In the genomic region with DNA sequence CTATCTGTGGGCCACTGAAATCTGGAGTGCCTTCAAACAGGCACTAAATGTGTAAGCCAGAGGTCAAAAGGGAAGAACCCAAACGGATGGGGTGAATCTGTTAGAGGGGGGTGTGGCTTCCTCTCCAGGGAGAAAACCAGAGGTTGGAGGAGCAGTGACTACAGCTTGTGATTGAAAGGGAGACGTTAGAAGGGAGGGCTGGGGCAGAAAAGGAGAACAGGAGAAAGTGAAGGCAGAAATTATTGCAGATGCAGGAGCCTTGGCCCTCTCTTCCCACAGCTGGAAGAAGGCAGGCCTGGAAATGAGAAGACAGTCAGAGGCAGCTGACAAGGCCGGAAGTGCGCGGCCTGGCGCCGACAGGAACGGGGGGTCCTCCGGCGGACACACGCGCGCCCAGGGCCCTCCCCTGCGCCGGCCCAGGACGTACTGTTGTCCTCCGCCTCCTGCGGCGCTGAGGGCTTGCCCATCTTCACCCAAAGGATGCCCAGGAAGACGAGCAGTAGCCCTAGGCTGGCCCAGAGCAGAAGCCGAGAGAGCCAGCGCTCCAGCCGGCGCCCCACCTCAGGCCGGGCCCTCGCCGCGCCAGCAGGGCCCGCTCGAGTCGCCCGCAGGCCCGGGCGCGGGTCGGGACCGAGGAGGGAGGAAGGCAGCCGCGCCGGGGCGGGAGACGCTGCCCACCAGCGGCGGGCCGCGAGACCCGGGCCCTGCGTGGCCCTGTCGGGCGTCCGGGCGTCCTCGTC, we compare ENCODE assay signal across 8 cellular contexts. TPM values are rescaled to one million over a fixed set of nuclear protein-coding genes. Genes with fewer than 3 reads are reported as not detected.
A peak's percentile ranks its signal among the peaks of the same experiment; 100 is the strongest.
DNase-seq lines count a peak whose midpoint lies in the region; ATAC-seq and TF ChIP-seq lines count a peak whose summit lies in the region.

No MANE protein-coding gene starts in this region.

- peak overlapping the region; percentile 97 for H3K27ac Mint-ChIP-seq in activated T-helper 17 cell treated with anti-CD3 and anti-CD28 coated beads, Interleukin-2, amount 50 U/mL, for 72 hours
- peak overlapping the region; percentile 95 to 100 (median 98) for H3K27ac Mint-ChIP-seq in naive thymus-derived CD8-positive, alpha-beta T cell

- no peaks in the 10 kb centered on the region for H4K20me1 ChIP-seq in fibroblast of lung (ENCODE audit: control insufficient read depth, extremely low read depth, insufficient read depth, low read length)

- H3K36me3 ChIP-seq in BJ (ENCODE audit: control insufficient read depth, insufficient read depth, low read length) (peaks cover 12% of the 10 kb centered on the region), Peyer's patch (peaks cover 0 to 19% (median 0%) of the 10 kb centered on the region in 3 donors), fibroblast of lung (ENCODE audit: control insufficient read depth, insufficient read depth, low read length) (peaks cover 12% of the 10 kb centered on the region), stomach (peaks cover 11 to 36% (median 33%) of the 10 kb centered on the region in 4 donors)

- H3K79me2 ChIP-seq in fibroblast of lung (ENCODE audit: control insufficient read depth, insufficient read depth, low read length) = peaks cover 42% of the 10 kb centered on the region

- peak; percentile 54 for TF ChIP-seq POLR2A in GM18951 (IDR thresholded peaks at IDR 0.05; ENCODE audit: extremely low read depth, insufficient read depth, insufficient read length)
- TF ChIP-seq POLR2A in Peyer's patch (IDR thresholded peaks at IDR 0.05) = peak; percentile 32 to 52
- TF ChIP-seq POLR2A in stomach (IDR thresholded peaks at IDR 0.05) = no peak

- intact Hi-C loops in stomach (cut with DNase I; ENCODE audit: low total_unique reads) = no loop called here

- peak overlapping the region; percentile 58 for H3K4me3 ChIP-seq in BJ (ENCODE audit: low read depth, low read length)
- H3K4me3 ChIP-seq in Peyer's patch = peak overlapping the region; percentile 85 to 98 (median 96)
- peak overlapping the region; percentile 64 to 87 (median 70) for H3K4me3 ChIP-seq in fibroblast of lung (replicated peaks in 1 of 4; ENCODE audit: control extremely low read depth in 1 of 4, insufficient read depth in 1 of 4, low read depth in 3 of 4, low read length in 4 of 4)
- H3K4me3 ChIP-seq in stomach = peak overlapping the region; percentile 76 to 99 (median 82)

- in situ Hi-C loops in GM18951 (cut with MboI; ENCODE audit: low sequenced_read_pairs, unreplicated experiment) = no loop called here

- TF ChIP-seq EP300 in stomach (IDR thresholded peaks at IDR 0.05) = no peak

- H3K27me3 ChIP-seq in BJ (ENCODE audit: control insufficient read depth, insufficient read depth, low read length) (peaks cover 1% of the 10 kb centered on the region; the same call in 1 of the 2 replicates), Peyer's patch (no peaks in the 10 kb centered on the region), fibroblast of lung (ENCODE audit: control insufficient read depth, insufficient read depth, low read length) (peaks cover 4% of the 10 kb centered on the region), stomach (peaks cover 0 to 4% (median 4%) of the 10 kb centered on the region in 3 donors)

- H3K4me1 Mint-ChIP-seq in activated T-helper 17 cell treated with anti-CD3 and anti-CD28 coated beads, Interleukin-2, amount 50 U/mL, for 72 hours = peaks cover 36% of the 10 kb centered on the region
- H3K4me1 Mint-ChIP-seq in naive thymus-derived CD8-positive, alpha-beta T cell = peaks cover 39 to 64% (median 56%) of the 10 kb centered on the region in 4 donors

- H3K27ac ChIP-seq in Peyer's patch (peak overlapping the region; percentile 96 to 99 (median 98)), fibroblast of lung (ENCODE audit: insufficient read depth, low read length) (peak overlapping the region; percentile 89), stomach (peak overlapping the region; percentile 97 to 98 (median 98))

- POLR2A ChIA-PET in BJ (lab: Charles Lee) = interaction anchor here (0.5 kb wide), 1 partner anchor 43 kb away, joined by 3 read pairs; no protein-coding TSS in a partner anchor
- POLR2A ChIA-PET in naive thymus-derived CD8-positive, alpha-beta T cell (lab: Charles Lee) = interaction anchor here (0.7 to 2.2 kb wide), 14 partner anchors 8 to 1891 kb away, joined by 3 to 13 read pairs (median 4); a partner anchor contains a TSS

- H3K36me3 Mint-ChIP-seq in activated T-helper 17 cell treated with anti-CD3 and anti-CD28 coated beads, Interleukin-2, amount 50 U/mL, for 72 hours (ENCODE audit: low read depth) = peaks cover 47% of the 10 kb centered on the region
- H3K36me3 Mint-ChIP-seq in naive thymus-derived CD8-positive, alpha-beta T cell = peaks cover 0 to 34% (median 3%) of the 10 kb centered on the region in 3 donors

- H2AFZ ChIP-seq in fibroblast of lung (ENCODE audit: low read length) = no peak overlapping the region

- no peaks in the 10 kb centered on the region for H3K27me3 Mint-ChIP-seq in activated T-helper 17 cell treated with anti-CD3 and anti-CD28 coated beads, Interleukin-2, amount 50 U/mL, for 72 hours
- H3K27me3 Mint-ChIP-seq in naive thymus-derived CD8-positive, alpha-beta T cell = peaks cover 0 to 2% (median 0%) of the 10 kb centered on the region in 5 donors

- WGBS in stomach, 5 donors = 0% methylated on average over 5 to 53 of the region's 53 CpGs

- peak overlapping the region; percentile 97 for H3K4me2 ChIP-seq in fibroblast of lung (ENCODE audit: extremely low read depth, insufficient read depth, low read length)

- peak overlapping the region; percentile 87 for H3K4me3 Mint-ChIP-seq in activated T-helper 17 cell treated with anti-CD3 and anti-CD28 coated beads, Interleukin-2, amount 50 U/mL, for 72 hours
- peak overlapping the region; percentile 91 to 99 (median 96) for H3K4me3 Mint-ChIP-seq in naive thymus-derived CD8-positive, alpha-beta T cell

- no peaks in the 10 kb centered on the region for H3K9me3 Mint-ChIP-seq in activated T-helper 17 cell treated with anti-CD3 and anti-CD28 coated beads, Interleukin-2, amount 50 U/mL, for 72 hours
- no peaks in the 10 kb centered on the region for H3K9me3 Mint-ChIP-seq in naive thymus-derived CD8-positive, alpha-beta T cell

- peaks cover 0 to 35% (median 13%) of the 10 kb centered on the region in 4 donors for H3K4me1 ChIP-seq in Peyer's patch
- peaks cover 8% of the 10 kb centered on the region for H3K4me1 ChIP-seq in fibroblast of lung (ENCODE audit: control insufficient read depth, extremely low read depth, insufficient read depth, low read length)
- H3K4me1 ChIP-seq in stomach = peaks cover 30 to 48% (median 44%) of the 10 kb centered on the region in 4 donors

- ATAC-seq in HG03139 (IDR thresholded peaks at IDR 0.05; ENCODE audit: unreplicated experiment) = peak; percentile 45
- peak; percentile 73 for ATAC-seq in activated T-helper 17 cell treated with anti-CD3 and anti-CD28 coated beads, Interleukin-2, amount 50 U/mL, for 72 hours (replicated peaks)
- ATAC-seq in naive thymus-derived CD8-positive, alpha-beta T cell = peak; percentile 47 to 51

- CTCF ChIA-PET in BJ (lab: Yijun Ruan, JAX) = interaction anchor here (0.5 to 5.6 kb wide), 11 partner anchors 9 to 782 kb away, joined by 3 to 36 read pairs (median 3); a partner anchor contains a TSS

- TF ChIP-seq CTCF in BJ (IDR thresholded peaks at IDR 0.05; ENCODE audit: insufficient read depth, low read depth, low read length) (0 out of 2 replicates have a peak, but pooled peaks have one; percentile 11), Peyer's patch (IDR thresholded peaks at IDR 0.05) (peak in 1 of 6 experiments; percentile 3), fibroblast of lung (conservative IDR thresholded peaks at IDR 0.05 in 1 of 2, IDR thresholded peaks at IDR 0.05 in 1 of 2; ENCODE audit: low read depth in 1 of 2, low read length in 2 of 2) (no peak), stomach (IDR thresholded peaks at IDR 0.05) (no peak)

- H3K9me3 ChIP-seq in Peyer's patch = no peaks in the 10 kb centered on the region
- no peaks in the 10 kb centered on the region for H3K9me3 ChIP-seq in fibroblast of lung (ENCODE audit: control insufficient read depth, insufficient read depth, low read depth, low read length)
- no peaks in the 10 kb centered on the region for H3K9me3 ChIP-seq in stomach

- DNase-seq in BJ (ENCODE audit: low read depth) = no peak
- DNase-seq in Peyer's patch = peak; percentile 71 to 89 (median 73)
- peak; percentile 83 to 86 for DNase-seq in fibroblast of lung (ENCODE audit: low read depth in 2 of 2)
- peak; percentile 44 to 78 (median 50) for DNase-seq in naive thymus-derived CD8-positive, alpha-beta T cell
- peak; percentile 65 for DNase-seq in stomach

- peak overlapping the region; percentile 97 for H3K9ac ChIP-seq in fibroblast of lung (ENCODE audit: insufficient read depth, low read length)

RNA-seq across cellular contexts. Expression of a gene that starts 0.8 kb away (rescaled TPM):
- polyA plus RNA-seq in BJ (2011; rRNA removed) (59.8 and 62.2 TPM in 2 replicates), fibroblast of lung (23.6 and 25.7 TPM in 2 replicates), stomach (10 to 100 TPM; 22.0 to 50.8 (median 24.3) TPM)
- 38.0 and 43.2 TPM in 2 replicates for polyA minus RNA-seq in BJ (2011; rRNA and poly(A)+ RNA removed)
- total RNA-seq in Peyer's patch (10 to 100 TPM; 53.8 to 85.3 (median 75.8) TPM), fibroblast of lung (51.9 and 61.9 TPM in 2 replicates), stomach (100 to 1,000 TPM in 2 of 5 donors, 10 to 100 TPM in 3; 46.1 to 428 (median 67.1) TPM)
- total RNA-seq in activated T-helper 17 cell treated with anti-CD3 and anti-CD28 coated beads, Interleukin-2, amount 50 U/mL, for 72 hours = 10 to 100 TPM; 51.0 to 54.3 TPM
- polyA plus RNA-seq in fibroblast of lung (2012) = 30.3 and 32.5 TPM in 2 replicates
- polyA minus RNA-seq in fibroblast of lung (ENCODE audit: low replicate concordance) = 61.3 and 93.7 TPM in 2 replicates
- 100 to 1,000 TPM; 126 to 128 TPM for total RNA-seq in naive thymus-derived CD8-positive, alpha-beta T cell
- polyA plus RNA-seq in naive thymus-derived CD8-positive, alpha-beta T cell = 10 to 100 TPM; 24.6 to 43.9 (median 26.0) TPM

RNA-seq across cellular contexts. Expression of a gene that starts 15.7 kb away (rescaled TPM):
- polyA plus RNA-seq in BJ (2011; rRNA removed) (not detected in 2 replicates), fibroblast of lung (not detected in 2 replicates), stomach (not detected)
- not detected in 2 replicates for polyA minus RNA-seq in BJ (2011; rRNA and poly(A)+ RNA removed)
- total RNA-seq in Peyer's patch (not detected), fibroblast of lung (not detected in 2 replicates), stomach (not detected)
- not detected for total RNA-seq in activated T-helper 17 cell treated with anti-CD3 and anti-CD28 coated beads, Interleukin-2, amount 50 U/mL, for 72 hours
- polyA plus RNA-seq in fibroblast of lung (2012) = not detected in 2 replicates
- polyA minus RNA-seq in fibroblast of lung (ENCODE audit: low replicate concordance) = not detected in 2 replicates
- not detected for total RNA-seq in naive thymus-derived CD8-positive, alpha-beta T cell
- polyA plus RNA-seq in naive thymus-derived CD8-positive, alpha-beta T cell = not detected

RNA-seq across cellular contexts. Expression of a gene that starts 41.4 kb away (rescaled TPM):
- polyA plus RNA-seq in BJ (2011; rRNA removed) = 0.58 and 0.75 TPM in 2 replicates
- polyA minus RNA-seq in BJ (2011; rRNA and poly(A)+ RNA removed) = 1.0 and 1.9 TPM in 2 replicates
- 1 to 10 TPM in 3 of 4 donors, under 1 TPM in 1; 0.88 to 5.8 (median 1.6) TPM for total RNA-seq in Peyer's patch
- total RNA-seq in activated T-helper 17 cell treated with anti-CD3 and anti-CD28 coated beads, Interleukin-2, amount 50 U/mL, for 72 hours = not detected
- 1.8 and 5.4 TPM in 2 replicates for total RNA-seq in fibroblast of lung
- 0.46 and 0.84 TPM in 2 replicates for polyA plus RNA-seq in fibroblast of lung
- 0.71 and 0.89 TPM in 2 replicates for polyA plus RNA-seq in fibroblast of lung (2012)
- polyA minus RNA-seq in fibroblast of lung (ENCODE audit: low replicate concordance) = not detected in 2 replicates
- not detected for total RNA-seq in naive thymus-derived CD8-positive, alpha-beta T cell
- polyA plus RNA-seq in naive thymus-derived CD8-positive, alpha-beta T cell = not detected
- total RNA-seq in stomach = 10 to 100 TPM in 1 of 5 donors, 1 to 10 TPM in 1, under 1 TPM in 1, not detected in 2; 0.58 to 73.5 (median 1.1) TPM
- polyA plus RNA-seq in stomach = 1 to 10 TPM; 1.3 to 3.4 (median 2.5) TPM

Comparison
In these comparisons a context has a peak if more than half of its experiments do, and no peak if none do; other contexts are left out.
1. POLR2A ChIP-seq: peak in GM18951 (single experiment) and Peyer's patch (2 of 2); none in stomach (0 of 4).
2. Peak in every context shown above with its lines, with median percentiles within 50 percentile points of each other: H3K4me3 ChIP-seq, ATAC-seq and H3K27ac ChIP-seq.